20 cellular contexts compared by ENCODE assay signal in genomic region chr10:61059636-61060035, GRCh38.
DNase-seq lines count a peak whose midpoint lies in the region; FAIRE-seq and TF ChIP-seq lines count a peak whose summit lies in the region.
"Had no signal": no experiment of that assay in that cellular context is flagged by ENCODE, and none has a peak within 500 bp of the region (broad histone marks: within the 10 kb centered on the region; RNA-seq: fewer than 3 reads in every experiment).

No MANE protein-coding gene starts in this region.

- H4K8ac ChIP-seq in H9 (replicated peaks; ENCODE audit: insufficient read length, low read depth, low read length) = no peak overlapping the region

- H3K27me3 Mint-ChIP-seq in H9 (ENCODE audit: low read depth) (no peaks in the 10 kb centered on the region), nephron (ENCODE audit: low read depth) (no peaks in the 10 kb centered on the region)
- no peaks in the 10 kb centered on the region for H3K27me3 Mint-ChIP-seq in activated naive CD8-positive, alpha-beta T cell treated with anti-CD3 and anti-CD28 coated beads for 36 hours
- H3K27me3 Mint-ChIP-seq: CD4-positive, CD25-positive, alpha-beta regulatory T cell; CD8-positive, alpha-beta memory T cell had no signal

- H3T11ph ChIP-seq in H9 (ENCODE audit: low read length) = no peak overlapping the region

- H3K36me3 ChIP-seq in endothelial cell of umbilical vein (ENCODE audit: control insufficient read depth in 2 of 2, extremely low read depth in 1 of 2, insufficient read depth in 2 of 2, low read length in 2 of 2) = no peaks in the 10 kb centered on the region
- H3K36me3 ChIP-seq: BE2C had no signal

- H3K4me1 ChIP-seq in H9 (ENCODE audit: insufficient read depth, low read length) (no peaks in the 10 kb centered on the region), endothelial cell of umbilical vein (ENCODE audit: control insufficient read depth, extremely low read depth, insufficient read depth, low read length) (peaks cover 8% of the 10 kb centered on the region)
- H3K4me1 ChIP-seq: BE2C had no signal

- H2BK5ac ChIP-seq in H9 (ENCODE audit: insufficient read length, low read length) = no peak overlapping the region

- H3K27ac ChIP-seq in H9 (ENCODE audit: insufficient read length, low read depth, low read length) = no peak overlapping the region
- H3K27ac ChIP-seq in endothelial cell of umbilical vein (ENCODE audit: insufficient read depth, low read depth, low read length) = no peak overlapping the region

- no TSS peak for BruUV-seq in endothelial cell of umbilical vein (replicated peaks; lab: Mats Ljungman, UMichigan)

- H3K79me2 ChIP-seq in H9 (ENCODE audit: insufficient read depth, low read length) (no peaks in the 10 kb centered on the region), endothelial cell of umbilical vein (ENCODE audit: control insufficient read depth, insufficient read depth, low read length) (no peaks in the 10 kb centered on the region)

- H4K20me1 ChIP-seq in H9 (ENCODE audit: control insufficient read depth, insufficient read depth, insufficient read length) = no peaks in the 10 kb centered on the region
- H4K20me1 ChIP-seq in endothelial cell of umbilical vein (replicated peaks; ENCODE audit: control insufficient read depth, extremely low read depth, insufficient read depth, low read length) = no peaks in the 10 kb centered on the region

- no peak overlapping the region for H2BK20ac ChIP-seq in H9 (ENCODE audit: low read depth, low read length, poor library complexity, severe bottlenecking)

- H3K9me3 Mint-ChIP-seq in H9 = no peaks in the 10 kb centered on the region; a peak in 1 of 5 replicates
- peaks cover 4% of the 10 kb centered on the region for H3K9me3 Mint-ChIP-seq in nephron
- no peaks in the 10 kb centered on the region for H3K9me3 Mint-ChIP-seq in activated naive CD8-positive, alpha-beta T cell treated with anti-CD3 and anti-CD28 coated beads for 36 hours

- no peaks in the 10 kb centered on the region for H3K9me3 ChIP-seq in H9 (ENCODE audit: control insufficient read depth, low read depth, low read length)
- H3K9me3 ChIP-seq in endothelial cell of umbilical vein (replicated peaks; ENCODE audit: control insufficient read depth, insufficient read depth, low read length) = no peaks in the 10 kb centered on the region
- H3K9me3 ChIP-seq: BE2C had no signal

- H3K9ac ChIP-seq in H9 (ENCODE audit: extremely low read depth, insufficient read length, low read length) (no peak overlapping the region), endothelial cell of umbilical vein (replicated peaks; ENCODE audit: extremely low read depth, insufficient read depth, low read length) (no peak overlapping the region)

- H3K4me3 ChIP-seq in endothelial cell of umbilical vein (replicated peaks in 1 of 3; ENCODE audit: insufficient read depth in 1 of 3, low read depth in 1 of 3, low read length in 3 of 3) = peak overlapping the region in 1 of 3 experiments; percentile 5

- H3K4me1 Mint-ChIP-seq in H9 = no peaks in the 10 kb centered on the region
- peaks cover 22% of the 10 kb centered on the region for H3K4me1 Mint-ChIP-seq in nephron
- no peaks in the 10 kb centered on the region for H3K4me1 Mint-ChIP-seq in activated naive CD8-positive, alpha-beta T cell treated with anti-CD3 and anti-CD28 coated beads for 36 hours
- H3K4me1 Mint-ChIP-seq: CD4-positive, CD25-positive, alpha-beta regulatory T cell; CD8-positive, alpha-beta memory T cell had no signal

- H3K18ac ChIP-seq in H9 (ENCODE audit: insufficient read length, low read depth, low read length) = no peak overlapping the region

- dilution Hi-C loops in endothelial cell of umbilical vein (cut with MboI; ENCODE audit: extremely low pct_ligation_motif_present, low sequenced_read_pairs) = no loop called here

- intact Hi-C loops in endothelial cell of umbilical vein (cut with micrococcal nuclease) = loop anchor here (5.0 kb wide), 1 partner anchor 72 kb away; no protein-coding TSS in a partner anchor

- no peaks in the 10 kb centered on the region for H3K27me3 ChIP-seq in H9 (ENCODE audit: insufficient read depth, low read length)
- no peaks in the 10 kb centered on the region for H3K27me3 ChIP-seq in endothelial cell of umbilical vein (ENCODE audit: control insufficient read depth in 2 of 2, insufficient read depth in 2 of 2, low read length in 2 of 2)
- H3K27me3 ChIP-seq: BE2C had no signal

- H3K9me1 ChIP-seq in endothelial cell of umbilical vein (replicated peaks; ENCODE audit: control insufficient read depth, extremely low read depth, insufficient read depth, low read length) = peaks cover 4% of the 10 kb centered on the region

- TF ChIP-seq CTCF in H9 (conservative IDR thresholded peaks at IDR 0.05) = peak; percentile 13; the same call in 1 of the 3 replicates
- no peak for TF ChIP-seq CTCF in endothelial cell of umbilical vein (IDR thresholded peaks at IDR 0.05; ENCODE audit: extremely low read depth in 1 of 2, insufficient read depth in 1 of 2, low read depth in 1 of 2, low read length in 2 of 2)
- TF ChIP-seq CTCF in nephron (IDR thresholded peaks at IDR 0.05; ENCODE audit: unreplicated experiment in 3 of 3) = no peak

- no peak overlapping the region for H2AFZ ChIP-seq in H9 (ENCODE audit: low read length)
- peak overlapping the region; percentile 71 for H2AFZ ChIP-seq in endothelial cell of umbilical vein (ENCODE audit: low read depth, low read length)

- peak; percentile 72 for FAIRE-seq in endothelial cell of umbilical vein (lab: Jason Lieb, UNC)
- FAIRE-seq: GM12891 had no signal

- H2BK12ac ChIP-seq in H9 (ENCODE audit: insufficient read length, low read depth, low read length) = no peak overlapping the region

- H4K5ac ChIP-seq in H9 (ENCODE audit: insufficient read length, low read depth, low read length) = no peak overlapping the region

- no peak overlapping the region for H4K91ac ChIP-seq in H9 (ENCODE audit: insufficient read length, low read depth, low read length)

- H3K56ac ChIP-seq in H9 (ENCODE audit: insufficient read length, low read depth, low read length) = no peak overlapping the region

- no peak overlapping the region for H3K4ac ChIP-seq in H9 (ENCODE audit: low read depth, low read length)

- H3K27ac Mint-ChIP-seq in H9 (peak overlapping the region in 1 of 3 experiments; percentile 68; a peak in 1 of 7 replicates), nephron (peak overlapping the region in 2 of 3 experiments; percentile 22 to 40)
- H3K27ac Mint-ChIP-seq in activated naive CD8-positive, alpha-beta T cell treated with anti-CD3 and anti-CD28 coated beads for 36 hours = no peak overlapping the region
- H3K27ac Mint-ChIP-seq: CD4-positive, CD25-positive, alpha-beta regulatory T cell; CD8-positive, alpha-beta memory T cell had no signal

- H3K14ac ChIP-seq in H9 (ENCODE audit: insufficient read depth, low read length) = no peak overlapping the region

- no peak overlapping the region for H2AK5ac ChIP-seq in H9 (ENCODE audit: insufficient read length, low read length)

- CTCF ChIA-PET in endothelial cell of umbilical vein (lab: Charles Lee) = no interaction called here

- H3K36me3 Mint-ChIP-seq in H9 (ENCODE audit: insufficient read depth in 1 of 3, low read depth in 3 of 3) = no peaks in the 10 kb centered on the region
- H3K36me3 Mint-ChIP-seq in nephron (ENCODE audit: low read depth) = no peaks in the 10 kb centered on the region
- no peaks in the 10 kb centered on the region for H3K36me3 Mint-ChIP-seq in activated naive CD8-positive, alpha-beta T cell treated with anti-CD3 and anti-CD28 coated beads for 36 hours
- H3K36me3 Mint-ChIP-seq: CD4-positive, CD25-positive, alpha-beta regulatory T cell; CD8-positive, alpha-beta memory T cell had no signal

- H2BK120ac ChIP-seq in H9 (ENCODE audit: low read depth, low read length, poor library complexity, severe bottlenecking) = no peak overlapping the region

- DNase-seq in H9 (no peak), dermis blood vessel endothelial cell (peak; percentile 47), endothelial cell of umbilical vein (ENCODE audit: low read depth, low spot score) (peak; percentile 89), NCI-H1436 (lab: John Stamatoyannopoulos, UW) (no peak), H4 (ENCODE audit: low spot score) (no peak)
- DNase-seq in activated naive CD8-positive, alpha-beta T cell treated with anti-CD3 and anti-CD28 coated beads for 36 hours = no peak
- DNase-seq: 8988T; BE2C; C1 segment of cervical spinal cord; CD4-positive, CD25-positive, alpha-beta regulatory T cell; CD8-positive, alpha-beta memory T cell; COR-L47; DMS 273 treated with DMSO at 0.1 percent for 48 hours; DMS53; DND-41; EL; GOT3; HCEC 1CT had no signal

- WGBS in H9 (ENCODE audit: extremely low coverage, insufficient read length, low lambda C conversion rate) = no CpG with 5 or more reads among the region's 5 CpGs

- POLR2A ChIA-PET in endothelial cell of umbilical vein (lab: Charles Lee) = no interaction called here

- H3K4me3 Mint-ChIP-seq in H9 (no peak overlapping the region), nephron (no peak overlapping the region)
- H3K4me3 Mint-ChIP-seq in activated naive CD8-positive, alpha-beta T cell treated with anti-CD3 and anti-CD28 coated beads for 36 hours = no peak overlapping the region
- H3K4me3 Mint-ChIP-seq: CD4-positive, CD25-positive, alpha-beta regulatory T cell; CD8-positive, alpha-beta memory T cell had no signal

- H3K4me2 ChIP-seq in H9 (ENCODE audit: insufficient read depth, insufficient read length, low read length) = no peak overlapping the region
- H3K4me2 ChIP-seq in endothelial cell of umbilical vein (ENCODE audit: insufficient read depth, low read length) = peak overlapping the region; percentile 29

- no peak overlapping the region for H2BK15ac ChIP-seq in H9 (ENCODE audit: low read depth, low read length)

- no peaks in the 10 kb centered on the region for H3K23me2 ChIP-seq in H9 (ENCODE audit: insufficient read length, low read depth, low read length, poor library complexity, severe bottlenecking)

- no peak overlapping the region for H3K23ac ChIP-seq in H9 (ENCODE audit: insufficient read length, low read depth, low read length)

- H3K79me1 ChIP-seq in H9 (ENCODE audit: insufficient read depth, low read depth, low read length, poor library complexity, severe bottlenecking) = no peaks in the 10 kb centered on the region

- TF ChIP-seq POLR2A in endothelial cell of umbilical vein (IDR thresholded peaks at IDR 0.05; ENCODE audit: low read depth, low read length) = no peak

TF ChIP-seq in endothelial cell of umbilical vein, 7 proteins besides CTCF, POLR2A, EP300 and RAD21:
- TF ChIP-seq FOS (IDR thresholded peaks at IDR 0.05; ENCODE audit: borderline replicate concordance, insufficient read depth, low read length) (no peak), MAX (IDR thresholded peaks at IDR 0.05; ENCODE audit: insufficient read depth, insufficient read length) (no peak), EZH2 (IDR thresholded peaks at IDR 0.05; ENCODE audit: borderline replicate concordance, low read depth, low read length, severe bottlenecking) (no peak)
TF ChIP-seq in endothelial cell of umbilical vein: peak in this region for 0.

Comparison
In these comparisons a context has a peak if more than half of its experiments do, and no peak if none do; other contexts are left out.
1. DNase-seq: peak in dermis blood vessel endothelial cell (single experiment) and endothelial cell of umbilical vein (single experiment); none in H9 (single experiment), NCI-H1436 (single experiment), activated naive CD8-positive, alpha-beta T cell treated with anti-CD3 and anti-CD28 coated beads for 36 hours (single experiment) and H4 (single experiment).